ENCODE assay signal across 1 cellular context in the genomic region with DNA sequence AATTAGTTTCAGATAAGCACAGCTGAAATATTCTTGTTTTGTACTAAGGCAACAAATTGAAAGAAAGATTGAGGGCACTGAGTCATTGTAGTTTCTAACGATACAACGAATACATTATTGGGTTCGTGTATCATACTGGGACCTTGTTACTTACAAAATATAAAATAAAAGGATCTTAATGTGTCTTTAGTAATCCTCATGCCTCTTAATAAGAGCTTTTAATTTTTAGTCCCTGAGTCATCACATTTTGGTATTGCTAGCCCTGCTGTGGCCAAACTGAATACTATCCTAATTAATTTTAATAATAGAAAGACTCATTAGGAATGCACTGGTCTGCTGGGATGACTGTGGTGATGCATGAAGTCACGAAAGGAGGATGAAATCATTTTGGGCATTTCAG.
TF ChIP-seq lines count a peak whose summit lies in the region.

No MANE protein-coding gene starts in this region.

TF ChIP-seq in K562, 482 proteins besides CTCF, POLR2A, EP300 and RAD21 (continued from another document):
- TF ChIP-seq C11orf30 (IDR thresholded peaks at IDR 0.05; ENCODE audit: low read depth) (peak; percentile 24; the same call in 1 of the 2 replicates), ZNF316 (IDR thresholded peaks at IDR 0.05) (peak; percentile 52; the same call in 1 of the 2 replicates), NEUROD1 (IDR thresholded peaks at IDR 0.05; ENCODE audit: borderline replicate concordance, low read depth, low read length, partially characterized antibody) (no peak), ZNF41 (CRISPR knock-in tag; conservative IDR thresholded peaks at IDR 0.05) (no peak), ETS2 (tag; IDR thresholded peaks at IDR 0.05; ENCODE audit: borderline replicate concordance, poor library complexity, severe bottlenecking) (no peak), ZBTB7A (IDR thresholded peaks at IDR 0.05; ENCODE audit: borderline replicate concordance, control insufficient read depth, low read depth, low read length) (no peak), L3MBTL2 (IDR thresholded peaks at IDR 0.05) (no peak), EP400 (IDR thresholded peaks at IDR 0.05) (no peak), GATAD2A (IDR thresholded peaks at IDR 0.05) (no peak)
- TF ChIP-seq, protein P1, sequence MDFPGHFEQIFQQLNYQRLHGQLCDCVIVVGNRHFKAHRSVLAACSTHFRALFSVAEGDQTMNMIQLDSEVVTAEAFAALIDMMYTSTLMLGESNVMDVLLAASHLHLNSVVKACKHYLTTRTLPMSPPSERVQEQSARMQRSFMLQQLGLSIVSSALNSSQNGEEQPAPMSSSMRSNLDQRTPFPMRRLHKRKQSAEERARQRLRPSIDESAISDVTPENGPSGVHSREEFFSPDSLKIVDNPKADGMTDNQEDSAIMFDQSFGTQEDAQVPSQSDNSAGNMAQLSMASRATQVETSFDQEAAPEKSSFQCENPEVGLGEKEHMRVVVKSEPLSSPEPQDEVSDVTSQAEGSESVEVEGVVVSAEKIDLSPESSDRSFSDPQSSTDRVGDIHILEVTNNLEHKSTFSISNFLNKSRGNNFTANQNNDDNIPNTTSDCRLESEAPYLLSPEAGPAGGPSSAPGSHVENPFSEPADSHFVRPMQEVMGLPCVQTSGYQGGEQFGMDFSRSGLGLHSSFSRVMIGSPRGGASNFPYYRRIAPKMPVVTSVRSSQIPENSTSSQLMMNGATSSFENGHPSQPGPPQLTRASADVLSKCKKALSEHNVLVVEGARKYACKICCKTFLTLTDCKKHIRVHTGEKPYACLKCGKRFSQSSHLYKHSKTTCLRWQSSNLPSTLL (IDR thresholded peaks at IDR 0.05) = no peak
